In genomic region chr18:44579028-44579692, GRCh38 we compare ENCODE assay signal across 9 cellular contexts.
DNase-seq lines count a peak whose midpoint lies in the region; ATAC-seq lines count a peak whose summit lies in the region.
"Had no signal": no experiment of that assay in that cellular context is flagged by ENCODE, and none has a peak within 500 bp of the region (broad histone marks: within the 10 kb centered on the region; RNA-seq: fewer than 3 reads in every experiment).

No MANE protein-coding gene starts in this region.

- peak; percentile 64 for ATAC-seq in HG02642 (IDR thresholded peaks at IDR 0.05; ENCODE audit: poor library complexity, unreplicated experiment)
- ATAC-seq in HG03439 (IDR thresholded peaks at IDR 0.05; ENCODE audit: unreplicated experiment): no peak
- no peak for ATAC-seq in sciatic nerve

- peaks cover 16 to 29% of the 10 kb centered on the region in 2 donors for H3K4me1 Mint-ChIP-seq in immature natural killer cell

- DNase-seq in GDM1 (lab: John Stamatoyannopoulos, UW): peak; percentile 28
- DNase-seq in SHP77 (lab: John Stamatoyannopoulos, UW): peak; percentile 9 to 29
- DNase-seq in immature natural killer cell: peak in 2 of 3 donors; percentile 17 to 32
- DNase-seq in CD1c-positive myeloid dendritic cell (ENCODE audit: extremely low spot score): no peak
- DNase-seq in anterior cingulate cortex (lab: John Stamatoyannopoulos, UW): no peak
- no peak for DNase-seq in sciatic nerve (ENCODE audit: low spot score)

- no peaks in the 10 kb centered on the region for H3K9me3 Mint-ChIP-seq in immature natural killer cell
- H3K9me3 Mint-ChIP-seq: T-helper 1 cell treated with Interleukin-12 subunit alpha and Interleukin-12 subunit beta and Interleukin-4 antibody, amounts not matched to agents 30 μg/mL and 1 μg/mL, for 36 hours had no signal

- no peak overlapping the region for H3K27ac Mint-ChIP-seq in immature natural killer cell
- H3K27ac Mint-ChIP-seq: T-helper 1 cell treated with Interleukin-12 subunit alpha and Interleukin-12 subunit beta and Interleukin-4 antibody, amounts not matched to agents 30 μg/mL and 1 μg/mL, for 36 hours had no signal

- no peaks in the 10 kb centered on the region for H3K36me3 Mint-ChIP-seq in immature natural killer cell

- peaks cover 0 to 4% (median 0%) of the 10 kb centered on the region in 3 donors for H3K27me3 Mint-ChIP-seq in immature natural killer cell (ENCODE audit: low read depth in 3 of 3)

- intact Hi-C loops in sciatic nerve (cut with DNase I): no loop called here

- no peak overlapping the region for H3K4me3 Mint-ChIP-seq in immature natural killer cell
- H3K4me3 Mint-ChIP-seq: T-helper 1 cell treated with Interleukin-12 subunit alpha and Interleukin-12 subunit beta and Interleukin-4 antibody, amounts not matched to agents 30 μg/mL and 1 μg/mL, for 36 hours had no signal

Comparison
In these comparisons a context has a peak if more than half of its experiments do, and no peak if none do; other contexts are left out.
1. DNase-seq: peak in GDM1 (single experiment), SHP77 (2 of 2) and immature natural killer cell (2 of 3); none in CD1c-positive myeloid dendritic cell (single experiment), anterior cingulate cortex (0 of 58) and sciatic nerve (single experiment).